In genomic region chr4:19177616-19178015, GRCh38 we compare ENCODE assay signal across 14 cellular contexts.
"Had no signal": no experiment of that assay in that cellular context is flagged by ENCODE, and none has a peak within 500 bp of the region (broad histone marks: within the 10 kb centered on the region; RNA-seq: fewer than 3 reads in every experiment).

No MANE protein-coding gene starts in this region.

- ATAC-seq: activated CD8-positive, alpha-beta T cell treated with anti-CD3 and anti-CD28 coated beads, Interleukin-2, amount 10 ng/mL, durations not matched to agents 7 days and 5 days; stimulated activated naive CD8-positive, alpha-beta T cell treated with anti-CD3 and anti-CD28 coated beads, Interleukin-15, Interleukin-2, amounts not matched to agents 100 U/mL and 50 U/mL, for 24 hours had no signal

- H3K27me3 Mint-ChIP-seq: type B pancreatic cell had no signal

- H3K27ac Mint-ChIP-seq: activated CD8-positive, alpha-beta T cell treated with anti-CD3 and anti-CD28 coated beads, Interleukin-2, amount 10 ng/mL, durations not matched to agents 7 days and 5 days; activated T-helper 1 cell treated with anti-CD3 and anti-CD28 coated beads, Interleukin-12 subunit alpha, Interleukin-12 subunit beta, Interleukin-2, Interleukin-4 antibody, amounts not matched to agents 30 ng/mL and 10 ng/mL and 1 ng/mL, durations not matched to agents 14 hours and 24 hours and 36 hours; type B pancreatic cell had no signal

- H3K9me3 ChIP-seq: esophagus muscularis mucosa had no signal

- H3K27me3 ChIP-seq: esophagus muscularis mucosa, suprapubic skin had no signal

- H3K4me1 ChIP-seq: suprapubic skin had no signal

- DNase-seq: activated CD4-positive, alpha-beta T cell treated with anti-CD3 and anti-CD28 coated beads for 48 hours; activated CD8-positive, alpha-beta T cell treated with anti-CD3 and anti-CD28 coated beads, Interleukin-2, amount 10 ng/mL, durations not matched to agents 7 days and 5 days; activated naive CD4-positive, alpha-beta T cell; hippocampal formation; kidney glomerular epithelial cell; stimulated activated CD4-positive, alpha-beta T cell treated with anti-CD3 and anti-CD28 coated beads, Interleukin-4, amount 100 ng/mL, for 1 hour; stimulated activated CD8-positive, alpha-beta memory T cell treated with anti-CD3 and anti-CD28 coated beads, Interleukin-4, amount 100 ng/mL, for 48 hours; stimulated activated naive CD8-positive, alpha-beta T cell treated with anti-CD3 and anti-CD28 coated beads, Interleukin-15, Interleukin-2, amounts not matched to agents 100 U/mL and 50 U/mL, for 24 hours; T-helper 1 cell had no signal

- H3K4me3 Mint-ChIP-seq: activated CD8-positive, alpha-beta T cell treated with anti-CD3 and anti-CD28 coated beads, Interleukin-2, amount 10 ng/mL, durations not matched to agents 7 days and 5 days; activated T-helper 1 cell treated with anti-CD3 and anti-CD28 coated beads, Interleukin-12 subunit alpha, Interleukin-12 subunit beta, Interleukin-2, Interleukin-4 antibody, amounts not matched to agents 30 ng/mL and 10 ng/mL and 1 ng/mL, durations not matched to agents 14 hours and 24 hours and 36 hours; neural crest cell; type B pancreatic cell had no signal

- H3K27ac ChIP-seq: esophagus muscularis mucosa, suprapubic skin had no signal

- H3K36me3 ChIP-seq: esophagus muscularis mucosa, suprapubic skin had no signal

- H3K4me3 ChIP-seq: esophagus muscularis mucosa, suprapubic skin had no signal
